In genomic region chr16:57576429-57576870, GRCh38 we compare ENCODE assay signal across 1 cellular context.
TF ChIP-seq lines count a peak whose summit lies in the region.

No MANE protein-coding gene starts in this region.

TF ChIP-seq in HepG2, 621 proteins besides CTCF, POLR2A, EP300 and RAD21 (continued from another document and continues in another):
- TF ChIP-seq E2F1 (CRISPR knock-in tag; IDR thresholded peaks at IDR 0.05), result peak; percentile 24; the same call in 1 of the 2 replicates
- no peak for TF ChIP-seq ZNF143 (CRISPR knock-in tag; IDR thresholded peaks at IDR 0.05)
- no peak for TF ChIP-seq TBX3 (IDR thresholded peaks at IDR 0.05; ENCODE audit: borderline replicate concordance)
- no peak for TF ChIP-seq JUN (CRISPR knock-in tag; IDR thresholded peaks at IDR 0.05)
- TF ChIP-seq FOXJ3 (CRISPR knock-in tag; IDR thresholded peaks at IDR 0.05; ENCODE audit: borderline replicate concordance), result no peak
- peak; percentile 88 for TF ChIP-seq XRCC5 (optimal IDR thresholded peaks at IDR 0.05; ENCODE audit: low read length)
- 0 out of 2 replicates have a peak, but pooled peaks have one; percentile 28 for TF ChIP-seq MXD1 (CRISPR knock-in tag; IDR thresholded peaks at IDR 0.05)
- 0 out of 2 replicates have a peak, but pooled peaks have one; percentile 19 for TF ChIP-seq SALL1 (CRISPR knock-in tag; IDR thresholded peaks at IDR 0.05)
- TF ChIP-seq ZBTB38 (CRISPR knock-in tag; IDR thresholded peaks at IDR 0.05), result 0 out of 2 replicates have a peak, but pooled peaks have one; percentile 43
- 0 out of 2 replicates have a peak, but pooled peaks have one; percentile 21 for TF ChIP-seq ZNF614 (CRISPR knock-in tag; IDR thresholded peaks at IDR 0.05; ENCODE audit: borderline replicate concordance)
- TF ChIP-seq ZNF263 (CRISPR knock-in tag; IDR thresholded peaks at IDR 0.05), result 0 out of 2 replicates have a peak, but pooled peaks have one; percentile 43
- peak; percentile 71; the same call in 1 of the 2 replicates for TF ChIP-seq FOXC1 (CRISPR knock-in tag; IDR thresholded peaks at IDR 0.05; ENCODE audit: borderline replicate concordance)
- 0 out of 2 replicates have a peak, but pooled peaks have one; percentile 31 for TF ChIP-seq ZNF235 (CRISPR knock-in tag; IDR thresholded peaks at IDR 0.05; ENCODE audit: borderline replicate concordance)
- TF ChIP-seq ZBTB26 (CRISPR knock-in tag; IDR thresholded peaks at IDR 0.05; ENCODE audit: borderline replicate concordance), result no peak
- TF ChIP-seq TFAP4 (IDR thresholded peaks at IDR 0.05; ENCODE audit: borderline replicate concordance, low read depth), result peak; percentile 21; the same call in 1 of the 2 replicates
- TF ChIP-seq SP1 (IDR thresholded peaks at IDR 0.05), result no peak
- TF ChIP-seq SP1 (CRISPR knock-in tag; IDR thresholded peaks at IDR 0.05), result no peak
- no peak for TF ChIP-seq SMARCE1 (IDR thresholded peaks at IDR 0.05; ENCODE audit: borderline replicate concordance)
- TF ChIP-seq PITX1 (CRISPR knock-in tag; IDR thresholded peaks at IDR 0.05), result no peak
- 0 out of 2 replicates have a peak, but pooled peaks have one; percentile 34 for TF ChIP-seq RXRA (CRISPR knock-in tag; IDR thresholded peaks at IDR 0.05)
- 0 out of 2 replicates have a peak, but pooled peaks have one; percentile 31 for TF ChIP-seq IKZF5 (CRISPR knock-in tag; IDR thresholded peaks at IDR 0.05)
- 0 out of 2 replicates have a peak, but pooled peaks have one; percentile 14 for TF ChIP-seq MIER2 (CRISPR knock-in tag; IDR thresholded peaks at IDR 0.05)
- TF ChIP-seq ATF2 (CRISPR knock-in tag; IDR thresholded peaks at IDR 0.05), result 0 out of 2 replicates have a peak, but pooled peaks have one; percentile 12
- TF ChIP-seq TEAD3 (CRISPR knock-in tag; optimal IDR thresholded peaks at IDR 0.05; ENCODE audit: borderline replicate concordance), result peak; percentile 22
- no peak for TF ChIP-seq GLI4 (CRISPR knock-in tag; IDR thresholded peaks at IDR 0.05; ENCODE audit: borderline replicate concordance)
- peak; percentile 83 for TF ChIP-seq E2F5 (CRISPR knock-in tag; conservative IDR thresholded peaks at IDR 0.05)
- TF ChIP-seq ZNF891 (CRISPR knock-in tag; IDR thresholded peaks at IDR 0.05), result 0 out of 2 replicates have a peak, but pooled peaks have one; percentile 31
- no peak for TF ChIP-seq ZNF800 (CRISPR knock-in tag; IDR thresholded peaks at IDR 0.05)
- 0 out of 2 replicates have a peak, but pooled peaks have one; percentile 13 for TF ChIP-seq SAP130 (CRISPR knock-in tag; IDR thresholded peaks at IDR 0.05; ENCODE audit: low read depth)
- TF ChIP-seq SMC3 (IDR thresholded peaks at IDR 0.05; ENCODE audit: low read length), result peak; percentile 85
- 0 out of 2 replicates have a peak, but pooled peaks have one; percentile 35 for TF ChIP-seq ZNF704 (CRISPR knock-in tag; IDR thresholded peaks at IDR 0.05; ENCODE audit: borderline replicate concordance)
- TF ChIP-seq BORCS8-MEF2B (CRISPR knock-in tag; IDR thresholded peaks at IDR 0.05), result no peak
- no peak for TF ChIP-seq MED8 (CRISPR knock-in tag; IDR thresholded peaks at IDR 0.05; ENCODE audit: insufficient replicate concordance)
- no peak for TF ChIP-seq THAP9 (CRISPR knock-in tag; IDR thresholded peaks at IDR 0.05; ENCODE audit: borderline replicate concordance)
- TF ChIP-seq ZNF18 (CRISPR knock-in tag; IDR thresholded peaks at IDR 0.05; ENCODE audit: insufficient replicate concordance), result no peak
- TF ChIP-seq ZNF580 (CRISPR knock-in tag; IDR thresholded peaks at IDR 0.05; ENCODE audit: borderline replicate concordance, low read depth), result 0 out of 2 replicates have a peak, but pooled peaks have one; percentile 42
- TF ChIP-seq MYNN (CRISPR knock-in tag; IDR thresholded peaks at IDR 0.05; ENCODE audit: low read depth), result no peak
- TF ChIP-seq STAG1 (CRISPR knock-in tag; IDR thresholded peaks at IDR 0.05), result peak; percentile 99
- no peak for TF ChIP-seq ZNF737 (CRISPR knock-in tag; IDR thresholded peaks at IDR 0.05; ENCODE audit: borderline replicate concordance)
- TF ChIP-seq GABPB1 (CRISPR knock-in tag; IDR thresholded peaks at IDR 0.05), result no peak
